12 cellular contexts compared by ENCODE assay signal in genomic region chr7:1103009-1103788, GRCh38. TPM values are rescaled to one million over a fixed set of nuclear protein-coding genes. Genes with fewer than 3 reads are reported as not detected.
DNase-seq lines count a peak whose midpoint lies in the region; FAIRE-seq and TF ChIP-seq lines count a peak whose summit lies in the region.
"Had no signal": no experiment of that assay in that cellular context is flagged by ENCODE, and none has a peak within 500 bp of the region (broad histone marks: within the 10 kb centered on the region; RNA-seq: fewer than 3 reads in every experiment).

No MANE protein-coding gene starts in this region.

- H3K9ac ChIP-seq in liver (ENCODE audit: low read depth in 1 of 2, low read length in 2 of 2): no peak overlapping the region

- TF ChIP-seq POLR2A in suprapubic skin (IDR thresholded peaks at IDR 0.05): no peak

- POLR2A ChIA-PET in Caco-2 (lab: Charles Lee): no interaction called here

- H3K4me3 Mint-ChIP-seq in IgD-negative memory B cell (peak overlapping the region; percentile 60 to 95 (median 82)), Caco-2 (ENCODE audit: unreplicated experiment) (no peak overlapping the region)
- H3K4me3 Mint-ChIP-seq: mesothelial cell of epicardium had no signal

- peak overlapping the region; percentile 40 for H3K4me3 ChIP-seq in GM12864 (ENCODE audit: low read depth, low read length)
- H3K4me3 ChIP-seq in liver (ENCODE audit: low read depth in 1 of 3, low read length in 3 of 3): no peak overlapping the region
- no peak overlapping the region for H3K4me3 ChIP-seq in Caco-2 (ENCODE audit: low read depth, low read length)
- no peak overlapping the region for H3K4me3 ChIP-seq in SJCRH30
- no peak overlapping the region for H3K4me3 ChIP-seq in suprapubic skin
- H3K4me3 ChIP-seq: adrenal gland, SK-N-MC had no signal

- peak in 1 of 2 donors; percentile 39 for TF ChIP-seq RAD21 in liver (IDR thresholded peaks at IDR 0.05)

- CTCF ChIA-PET in Caco-2 (lab: Charles Lee): no interaction called here

- H3K36me3 ChIP-seq in liver (ENCODE audit: control insufficient read depth in 4 of 4, insufficient read depth in 3 of 4, low read depth in 1 of 4, low read length in 3 of 4): no peaks in the 10 kb centered on the region
- H3K36me3 ChIP-seq in Caco-2 (ENCODE audit: control insufficient read depth, insufficient read depth, low read length): no peaks in the 10 kb centered on the region
- no peaks in the 10 kb centered on the region for H3K36me3 ChIP-seq in SJCRH30
- no peaks in the 10 kb centered on the region for H3K36me3 ChIP-seq in suprapubic skin
- H3K36me3 ChIP-seq: adrenal gland had no signal

- no peak for TF ChIP-seq CTCF in GM12864 (IDR thresholded peaks at IDR 0.05; ENCODE audit: low read depth, low read length, missing control alignments)
- TF ChIP-seq CTCF in liver (IDR thresholded peaks at IDR 0.05; ENCODE audit: low read depth, low read length, missing input control): no peak
- TF ChIP-seq CTCF in Caco-2 (IDR thresholded peaks at IDR 0.05; ENCODE audit: insufficient read depth in 1 of 2, low read depth in 1 of 2, low read length in 1 of 2, severe bottlenecking in 1 of 2, unreplicated experiment in 1 of 2): no peak
- TF ChIP-seq CTCF in suprapubic skin (IDR thresholded peaks at IDR 0.05): no peak

- 82% methylated on average over 34 of the region's 34 CpGs for WGBS in liver
- WGBS in suprapubic skin: 86% methylated on average over 18 of the region's 34 CpGs

- H3K27me3 Mint-ChIP-seq in IgD-negative memory B cell (peaks cover 18% of the 10 kb centered on the region), Caco-2 (ENCODE audit: insufficient read depth, unreplicated experiment) (no peaks in the 10 kb centered on the region)

- DNase-seq in GM12864 (ENCODE audit: low read depth) (peak; percentile 66), GM19239 (ENCODE audit: insufficient read length, low spot score) (peak; percentile 66), Caco-2 (no peak), cerebellar nuclear complex (lab: John Stamatoyannopoulos, UW) (no peak), SJCRH30 (no peak), suprapubic skin (ENCODE audit: low spot score in 2 of 2) (no peak)
- DNase-seq: adrenal gland, foreskin keratinocyte had no signal

- peaks cover 12 to 35% (median 24%) of the 10 kb centered on the region in 4 donors for H3K4me1 ChIP-seq in liver (ENCODE audit: control insufficient read depth in 4 of 4, insufficient read depth in 4 of 4, low read length in 3 of 4)
- no peaks in the 10 kb centered on the region for H3K4me1 ChIP-seq in Caco-2
- H3K4me1 ChIP-seq in SJCRH30: peaks cover 17% of the 10 kb centered on the region
- no peaks in the 10 kb centered on the region for H3K4me1 ChIP-seq in suprapubic skin
- H3K4me1 ChIP-seq: adrenal gland, foreskin keratinocyte had no signal

- peak; percentile 94 for FAIRE-seq in GM19239 (lab: Jason Lieb, UNC)

- H3K9me3 ChIP-seq in liver (ENCODE audit: control insufficient read depth in 4 of 4, low read length in 3 of 4) (no peaks in the 10 kb centered on the region), Caco-2 (no peaks in the 10 kb centered on the region), SJCRH30 (replicated peaks) (no peaks in the 10 kb centered on the region), suprapubic skin (no peaks in the 10 kb centered on the region)
- H3K9me3 ChIP-seq: adrenal gland had no signal

- H3K9me3 Mint-ChIP-seq in IgD-negative memory B cell: peaks cover 0 to 2% (median 1%) of the 10 kb centered on the region in 3 donors
- no peaks in the 10 kb centered on the region for H3K9me3 Mint-ChIP-seq in Caco-2 (ENCODE audit: unreplicated experiment)

- no peak for TF ChIP-seq EP300 in suprapubic skin (IDR thresholded peaks at IDR 0.05)

- peak overlapping the region; percentile 84 to 93 for H3K27ac ChIP-seq in liver (ENCODE audit: low read depth in 1 of 2, low read length in 2 of 2)
- H3K27ac ChIP-seq in SJCRH30: no peak overlapping the region
- no peak overlapping the region for H3K27ac ChIP-seq in suprapubic skin
- H3K27ac ChIP-seq: adrenal gland, foreskin keratinocyte, SK-N-MC had no signal

- BruUV-seq in Caco-2 (replicated peaks; lab: Mats Ljungman, UMichigan): no TSS peak

- H3K36me3 Mint-ChIP-seq in IgD-negative memory B cell (peaks cover 6% of the 10 kb centered on the region), Caco-2 (ENCODE audit: insufficient read depth, unreplicated experiment) (peaks cover 8% of the 10 kb centered on the region)

- intact Hi-C loops in Caco-2 (cut with micrococcal nuclease; ENCODE audit: unreplicated experiment): no loop called here

- H3K4me1 Mint-ChIP-seq in IgD-negative memory B cell (peaks cover 19 to 26% (median 22%) of the 10 kb centered on the region in 3 donors), Caco-2 (ENCODE audit: low read depth, unreplicated experiment) (no peaks in the 10 kb centered on the region)

- H3K27me3 ChIP-seq in liver (ENCODE audit: control insufficient read depth in 4 of 4, insufficient read depth in 4 of 4, low read length in 3 of 4) (no peaks in the 10 kb centered on the region), Caco-2 (replicated peaks; ENCODE audit: control insufficient read depth, insufficient read depth, low read length) (no peaks in the 10 kb centered on the region), SJCRH30 (no peaks in the 10 kb centered on the region), suprapubic skin (no peaks in the 10 kb centered on the region)
- H3K27me3 ChIP-seq: adrenal gland, foreskin keratinocyte had no signal

- H3K27ac Mint-ChIP-seq in IgD-negative memory B cell: peak overlapping the region in 2 of 3 donors; percentile 23 to 80
- no peak overlapping the region for H3K27ac Mint-ChIP-seq in Caco-2 (ENCODE audit: unreplicated experiment)
- H3K27ac Mint-ChIP-seq: mesothelial cell of epicardium had no signal

TF ChIP-seq in liver, 16 proteins besides CTCF, POLR2A, EP300 and RAD21:
- TF ChIP-seq HNF4A (conservative IDR thresholded peaks at IDR 0.05) (peak; percentile 75 to 77), ATF3 (IDR thresholded peaks at IDR 0.05) (peak; percentile 34), JUND (IDR thresholded peaks at IDR 0.05) (peak; percentile 24 to 66), FOXA2 (IDR thresholded peaks at IDR 0.05) (peak; percentile 92), RXRA (IDR thresholded peaks at IDR 0.05) (peak; percentile 79 to 87), GABPA (IDR thresholded peaks at IDR 0.05 in 1 of 2, conservative IDR thresholded peaks at IDR 0.05 in 1 of 2) (peak in 1 of 2 donors; percentile 55), EGR1 (IDR thresholded peaks at IDR 0.05; ENCODE audit: low read depth in 2 of 2) (peak; percentile 55 to 59), TAF1 (conservative IDR thresholded peaks at IDR 0.05) (no peak), MAX (IDR thresholded peaks at IDR 0.05) (no peak), HNF4G (IDR thresholded peaks at IDR 0.05) (peak; percentile 27), SP1 (IDR thresholded peaks at IDR 0.05) (peak; percentile 92), REST (IDR thresholded peaks at IDR 0.05) (no peak), FOXA1 (IDR thresholded peaks at IDR 0.05) (peak; percentile 83)

RNA-seq across cellular contexts. Expression of gene GPER1, which starts 15.3 kb away (rescaled TPM):
- polyA plus RNA-seq in IgD-negative memory B cell: 0.66 TPM
- 1 to 10 TPM; 2.9 to 6.7 TPM for total RNA-seq in liver
- 10 to 100 TPM in 1 of 2 donors, 1 to 10 TPM in 1; 8.0 to 23.1 TPM for polyA plus RNA-seq in liver
- 0.25 TPM in 1 of 2 replicates, not detected in the other for total RNA-seq in Caco-2 (2022)
- 0.15 TPM in 1 of 2 replicates, not detected in the other for total RNA-seq in SJCRH30 (2014; rRNA removed; shearing (Covaris generic))
- total RNA-seq in suprapubic skin: 10 to 100 TPM in 1 of 4 donors, 1 to 10 TPM in 3; 2.6 to 11.9 (median 5.1) TPM

RNA-seq across cellular contexts. Expression of gene ZFAND2A, which starts 56.8 kb away (rescaled TPM):
- polyA plus RNA-seq in IgD-negative memory B cell: 51.1 TPM
- 10 to 100 TPM; 12.5 to 27.4 TPM for total RNA-seq in liver
- 10 to 100 TPM; 39.6 to 53.3 TPM for polyA plus RNA-seq in liver
- 32.1 and 33.6 TPM in 2 replicates for total RNA-seq in Caco-2 (2022)
- total RNA-seq in SJCRH30 (2014; rRNA removed; shearing (Covaris generic)): 5.1 and 6.3 TPM in 2 replicates
- 10 to 100 TPM; 17.8 to 27.0 (median 22.3) TPM for total RNA-seq in suprapubic skin

RNA-seq across cellular contexts. Expression of gene GPR146, which starts 58.9 kb away (rescaled TPM):
- polyA plus RNA-seq in IgD-negative memory B cell (2.6 TPM), liver (10 to 100 TPM; 15.5 to 25.4 TPM)
- total RNA-seq in liver (10 to 100 TPM; 27.9 to 33.5 TPM), Caco-2 (2022) (1.8 and 3.0 TPM in 2 replicates), suprapubic skin (10 to 100 TPM; 24.1 to 50.8 (median 39.3) TPM)
- total RNA-seq in SJCRH30 (2014; rRNA removed; shearing (Covaris generic)): 0.93 and 2.1 TPM in 2 replicates
- total RNA-seq: foreskin keratinocyte had no signal
- polyA plus RNA-seq: foreskin keratinocyte had no signal

Comparison
In these comparisons a context has a peak if more than half of its experiments do, and no peak if none do; other contexts are left out.
1. DNase-seq: peak in GM12864 (single experiment) and GM19239 (single experiment); none in Caco-2 (0 of 2), cerebellar nuclear complex (0 of 2), SJCRH30 (0 of 2) and suprapubic skin (0 of 2).
2. H3K27ac ChIP-seq: peak in liver (2 of 2); none in SJCRH30 (single experiment) and suprapubic skin (single experiment).